14 cellular contexts compared by ENCODE assay signal in genomic region chr1:44817771-44818495, GRCh38. TPM values are rescaled to one million over a fixed set of nuclear protein-coding genes. Genes with fewer than 3 reads are reported as not detected.
A peak's percentile ranks its signal among the peaks of the same experiment; 100 is the strongest.
DNase-seq lines count a peak whose midpoint lies in the region; ATAC-seq and TF ChIP-seq lines count a peak whose summit lies in the region.
"Had no signal": no experiment of that assay in that cellular context is flagged by ENCODE, and none has a peak within 500 bp of the region (broad histone marks: within the 10 kb centered on the region; RNA-seq: fewer than 3 reads in every experiment).

No MANE protein-coding gene starts in this region.

- H4K8ac ChIP-seq in mesenchymal stem cell (ENCODE audit: low read length) = peak overlapping the region; percentile 36

- peak; percentile 21 for DNase-seq in Right ventricle myocardium superior
- no peak for DNase-seq in left cardiac atrium
- no peak for DNase-seq in activated T-helper 1 cell treated with anti-CD3 and anti-CD28 coated beads, Interleukin-12 subunit alpha, Interleukin-12 subunit beta, Interleukin-2, Interleukin-4 antibody, amounts not matched to agents 30 ng/mL and 10 ng/mL and 1 ng/mL, durations not matched to agents 14 hours and 24 hours and 36 hours (ENCODE audit: low spot score)
- DNase-seq in mesenchymal stem cell = no peak
- no peak for DNase-seq in vagina (ENCODE audit: extremely low spot score in 2 of 2)
- DNase-seq in amniotic stem cell (lab: John Stamatoyannopoulos, UW) = no peak
- DNase-seq in cerebellar nuclear complex (lab: John Stamatoyannopoulos, UW) = no peak
- DNase-seq: activated CD8-positive, alpha-beta memory T cell treated with anti-CD3 and anti-CD28 coated beads, Interleukin-2, amount 50 U/mL, for 48 hours; islet precursor cell; NCI-H1436; T-helper 9 cell; testis had no signal

- H3K4me1 ChIP-seq in mesenchymal stem cell (ENCODE audit: control insufficient read depth, insufficient read depth, low read depth, low read length) (peaks cover 20% of the 10 kb centered on the region), vagina (peaks cover 41% of the 10 kb centered on the region)

- no peak overlapping the region for H4K91ac ChIP-seq in mesenchymal stem cell (ENCODE audit: low read length)

- H3K4me1 Mint-ChIP-seq in activated T-helper 1 cell treated with anti-CD3 and anti-CD28 coated beads, Interleukin-12 subunit alpha, Interleukin-12 subunit beta, Interleukin-2, Interleukin-4 antibody, amounts not matched to agents 30 ng/mL and 10 ng/mL and 1 ng/mL, durations not matched to agents 14 hours and 24 hours and 36 hours (ENCODE audit: low read depth) = peaks cover 63% of the 10 kb centered on the region

- peak overlapping the region; percentile 9 for H3K9ac ChIP-seq in mesenchymal stem cell (ENCODE audit: low read length)

- H2BK5ac ChIP-seq in mesenchymal stem cell (ENCODE audit: low read depth, low read length, poor library complexity, severe bottlenecking) = no peak overlapping the region

- H3K9me3 ChIP-seq in mesenchymal stem cell (ENCODE audit: control insufficient read depth, low read length) = no peaks in the 10 kb centered on the region
- H3K9me3 ChIP-seq in vagina = no peaks in the 10 kb centered on the region
- H3K9me3 ChIP-seq: testis had no signal

- no peaks in the 10 kb centered on the region for H3K27me3 ChIP-seq in mesenchymal stem cell (ENCODE audit: control insufficient read depth in 1 of 2, insufficient read depth in 1 of 2, low read length in 2 of 2)
- H3K27me3 ChIP-seq in vagina = no peaks in the 10 kb centered on the region
- H3K27me3 ChIP-seq: testis had no signal

- intact Hi-C loops in Right ventricle myocardium superior (cut with DNase I) = no loop called here
- intact Hi-C loops in left cardiac atrium (cut with DNase I) = no loop called here
- intact Hi-C loops in activated T-helper 1 cell treated with anti-CD3 and anti-CD28 coated beads, Interleukin-12 subunit alpha, Interleukin-12 subunit beta, Interleukin-2, Interleukin-4 antibody, amounts not matched to agents 30 ng/mL and 10 ng/mL and 1 ng/mL, durations not matched to agents 14 hours and 24 hours and 36 hours (cut with micrococcal nuclease) = loop anchor here (5.0 kb wide), 1 partner anchor 869 kb away; the partner anchor contains the start of genes GPBP1L1 and TMEM69
- intact Hi-C loops in vagina (cut with DNase I) = no loop called here

- no peak overlapping the region for H3K4ac ChIP-seq in mesenchymal stem cell (ENCODE audit: low read depth in 1 of 2, low read length in 2 of 2)

- H3K79me1 ChIP-seq in mesenchymal stem cell (replicated peaks; ENCODE audit: low read length, poor library complexity, severe bottlenecking) = peaks cover 4% of the 10 kb centered on the region

- H3K27ac ChIP-seq in mesenchymal stem cell (ENCODE audit: low read length, poor library complexity, severe bottlenecking) (no peak overlapping the region), vagina (peak overlapping the region; percentile 94)

- peaks cover 17 to 29% of the 10 kb centered on the region in 2 experiments for H3K36me3 ChIP-seq in mesenchymal stem cell (ENCODE audit: control insufficient read depth in 1 of 2, insufficient read depth in 2 of 2, low read depth in 1 of 2, low read length in 2 of 2)
- H3K36me3 ChIP-seq in vagina = no peaks in the 10 kb centered on the region

- no peak overlapping the region for H3K4me2 ChIP-seq in mesenchymal stem cell (ENCODE audit: low read length, poor library complexity, severe bottlenecking)

- no peak overlapping the region for H2BK15ac ChIP-seq in mesenchymal stem cell (ENCODE audit: low read depth, poor library complexity, severe bottlenecking)

- 99% methylated on average over 10 of the region's 11 CpGs for WGBS in mesenchymal stem cell

- H2BK120ac ChIP-seq in mesenchymal stem cell (ENCODE audit: low read depth, low read length) = no peak overlapping the region

- peak overlapping the region; percentile 83 for H3K27ac Mint-ChIP-seq in activated T-helper 1 cell treated with anti-CD3 and anti-CD28 coated beads, Interleukin-12 subunit alpha, Interleukin-12 subunit beta, Interleukin-2, Interleukin-4 antibody, amounts not matched to agents 30 ng/mL and 10 ng/mL and 1 ng/mL, durations not matched to agents 14 hours and 24 hours and 36 hours

- no peak for TF ChIP-seq POLR2A in vagina (IDR thresholded peaks at IDR 0.05)

- TF ChIP-seq CTCF in vagina (IDR thresholded peaks at IDR 0.05) = no peak

- H2AK5ac ChIP-seq in mesenchymal stem cell (ENCODE audit: low read length, severe bottlenecking) = no peak overlapping the region

- H3K23ac ChIP-seq in mesenchymal stem cell (ENCODE audit: low read length in 2 of 2) = no peak overlapping the region

- H2AFZ ChIP-seq in mesenchymal stem cell (ENCODE audit: low read depth, low read length) = no peak overlapping the region

- no peaks in the 10 kb centered on the region for H3K27me3 Mint-ChIP-seq in activated T-helper 1 cell treated with anti-CD3 and anti-CD28 coated beads, Interleukin-12 subunit alpha, Interleukin-12 subunit beta, Interleukin-2, Interleukin-4 antibody, amounts not matched to agents 30 ng/mL and 10 ng/mL and 1 ng/mL, durations not matched to agents 14 hours and 24 hours and 36 hours (ENCODE audit: insufficient read depth)

- peak overlapping the region; percentile 11 to 29 for H2BK12ac ChIP-seq in mesenchymal stem cell (ENCODE audit: low read length in 2 of 2)

- peak overlapping the region; percentile 79 for H3K4me3 Mint-ChIP-seq in activated T-helper 1 cell treated with anti-CD3 and anti-CD28 coated beads, Interleukin-12 subunit alpha, Interleukin-12 subunit beta, Interleukin-2, Interleukin-4 antibody, amounts not matched to agents 30 ng/mL and 10 ng/mL and 1 ng/mL, durations not matched to agents 14 hours and 24 hours and 36 hours

- no peak overlapping the region for H3K4me3 ChIP-seq in mesenchymal stem cell (ENCODE audit: insufficient read depth in 1 of 2, low read depth in 1 of 2, low read length in 2 of 2)
- no peak overlapping the region for H3K4me3 ChIP-seq in vagina

- no peaks in the 10 kb centered on the region for H3K9me3 Mint-ChIP-seq in activated T-helper 1 cell treated with anti-CD3 and anti-CD28 coated beads, Interleukin-12 subunit alpha, Interleukin-12 subunit beta, Interleukin-2, Interleukin-4 antibody, amounts not matched to agents 30 ng/mL and 10 ng/mL and 1 ng/mL, durations not matched to agents 14 hours and 24 hours and 36 hours

- H3K14ac ChIP-seq in mesenchymal stem cell (ENCODE audit: low read length in 2 of 2) = peak overlapping the region in 1 of 2 experiments; percentile 37

- ATAC-seq in Right ventricle myocardium superior (ENCODE audit: poor library complexity) (no peak), left cardiac atrium (no peak), HG03135 (IDR thresholded peaks at IDR 0.05; ENCODE audit: unreplicated experiment) (no peak)

- H3K18ac ChIP-seq in mesenchymal stem cell (ENCODE audit: low read depth in 1 of 2, low read length in 2 of 2) = peak overlapping the region; percentile 14 to 77

- peaks cover 31% of the 10 kb centered on the region for H3K36me3 Mint-ChIP-seq in activated T-helper 1 cell treated with anti-CD3 and anti-CD28 coated beads, Interleukin-12 subunit alpha, Interleukin-12 subunit beta, Interleukin-2, Interleukin-4 antibody, amounts not matched to agents 30 ng/mL and 10 ng/mL and 1 ng/mL, durations not matched to agents 14 hours and 24 hours and 36 hours (ENCODE audit: low read depth)

RNA-seq across cellular contexts. Expression of gene BTBD19, which starts 9.6 kb away (rescaled TPM):
- total RNA-seq in Right ventricle myocardium superior (1.9 TPM), left cardiac atrium (1 to 10 TPM; 4.0 to 8.6 TPM), vagina (7.9 TPM)
- total RNA-seq in activated T-helper 1 cell treated with anti-CD3 and anti-CD28 coated beads, Interleukin-12 subunit alpha, Interleukin-12 subunit beta, Interleukin-2, Interleukin-4 antibody, amounts not matched to agents 30 ng/mL and 10 ng/mL and 1 ng/mL, durations not matched to agents 14 hours and 24 hours and 36 hours = 22.6 and 24.1 TPM in 2 replicates
- polyA plus RNA-seq in mesenchymal stem cell (2013, experiment 1 of 2) = 22.8 TPM
- 20.2 TPM for polyA plus RNA-seq in mesenchymal stem cell (2013, experiment 2 of 2)

RNA-seq across cellular contexts. Expression of gene DYNLT4, which starts 10.8 kb away (rescaled TPM):
- total RNA-seq in Right ventricle myocardium superior = 1.1 TPM
- under 1 TPM; 0.71 to 0.79 TPM for total RNA-seq in left cardiac atrium
- total RNA-seq in activated T-helper 1 cell treated with anti-CD3 and anti-CD28 coated beads, Interleukin-12 subunit alpha, Interleukin-12 subunit beta, Interleukin-2, Interleukin-4 antibody, amounts not matched to agents 30 ng/mL and 10 ng/mL and 1 ng/mL, durations not matched to agents 14 hours and 24 hours and 36 hours = 0.44 TPM in 1 of 2 replicates, not detected in the other
- polyA plus RNA-seq in mesenchymal stem cell (2013, experiment 1 of 2) = 0.08 TPM
- 0.11 TPM for polyA plus RNA-seq in mesenchymal stem cell (2013, experiment 2 of 2)
- total RNA-seq in vagina = not detected
- total RNA-seq: cerebellum had no signal

RNA-seq across cellular contexts. Expression of gene PLK3, which starts 17.8 kb away (rescaled TPM):
- total RNA-seq in Right ventricle myocardium superior (6.2 TPM), left cardiac atrium (10 to 100 TPM in 1 of 2 donors, 1 to 10 TPM in 1; 7.6 to 16.1 TPM), vagina (77.6 TPM)
- 208 and 211 TPM in 2 replicates for total RNA-seq in activated T-helper 1 cell treated with anti-CD3 and anti-CD28 coated beads, Interleukin-12 subunit alpha, Interleukin-12 subunit beta, Interleukin-2, Interleukin-4 antibody, amounts not matched to agents 30 ng/mL and 10 ng/mL and 1 ng/mL, durations not matched to agents 14 hours and 24 hours and 36 hours
- polyA plus RNA-seq in mesenchymal stem cell (2013, experiment 1 of 2) = 28.1 TPM
- polyA plus RNA-seq in mesenchymal stem cell (2013, experiment 2 of 2) = 26.8 TPM

RNA-seq across cellular contexts. Expression of gene PTCH2, which starts 25.1 kb away (rescaled TPM):
- 0.30 TPM for total RNA-seq in Right ventricle myocardium superior
- total RNA-seq in left cardiac atrium = under 1 TPM; 0.58 to 0.59 TPM
- 1.3 and 1.5 TPM in 2 replicates for total RNA-seq in activated T-helper 1 cell treated with anti-CD3 and anti-CD28 coated beads, Interleukin-12 subunit alpha, Interleukin-12 subunit beta, Interleukin-2, Interleukin-4 antibody, amounts not matched to agents 30 ng/mL and 10 ng/mL and 1 ng/mL, durations not matched to agents 14 hours and 24 hours and 36 hours
- polyA plus RNA-seq in mesenchymal stem cell (2013, experiment 1 of 2) = 0.57 TPM
- 0.70 TPM for polyA plus RNA-seq in mesenchymal stem cell (2013, experiment 2 of 2)
- 0.98 TPM for total RNA-seq in vagina

RNA-seq across cellular contexts. Expression of gene BEST4, which starts 30.0 kb away (rescaled TPM):
- total RNA-seq in Right ventricle myocardium superior (not detected), left cardiac atrium (under 1 TPM; 0.12 to 0.31 TPM), vagina (not detected)
- 0.47 and 0.54 TPM in 2 replicates for total RNA-seq in activated T-helper 1 cell treated with anti-CD3 and anti-CD28 coated beads, Interleukin-12 subunit alpha, Interleukin-12 subunit beta, Interleukin-2, Interleukin-4 antibody, amounts not matched to agents 30 ng/mL and 10 ng/mL and 1 ng/mL, durations not matched to agents 14 hours and 24 hours and 36 hours
- 0.10 TPM for polyA plus RNA-seq in mesenchymal stem cell (2013, experiment 1 of 2)
- polyA plus RNA-seq in mesenchymal stem cell (2013, experiment 2 of 2) = 0.05 TPM
